ENCODE assay signal across 9 cellular contexts in the genomic region with DNA sequence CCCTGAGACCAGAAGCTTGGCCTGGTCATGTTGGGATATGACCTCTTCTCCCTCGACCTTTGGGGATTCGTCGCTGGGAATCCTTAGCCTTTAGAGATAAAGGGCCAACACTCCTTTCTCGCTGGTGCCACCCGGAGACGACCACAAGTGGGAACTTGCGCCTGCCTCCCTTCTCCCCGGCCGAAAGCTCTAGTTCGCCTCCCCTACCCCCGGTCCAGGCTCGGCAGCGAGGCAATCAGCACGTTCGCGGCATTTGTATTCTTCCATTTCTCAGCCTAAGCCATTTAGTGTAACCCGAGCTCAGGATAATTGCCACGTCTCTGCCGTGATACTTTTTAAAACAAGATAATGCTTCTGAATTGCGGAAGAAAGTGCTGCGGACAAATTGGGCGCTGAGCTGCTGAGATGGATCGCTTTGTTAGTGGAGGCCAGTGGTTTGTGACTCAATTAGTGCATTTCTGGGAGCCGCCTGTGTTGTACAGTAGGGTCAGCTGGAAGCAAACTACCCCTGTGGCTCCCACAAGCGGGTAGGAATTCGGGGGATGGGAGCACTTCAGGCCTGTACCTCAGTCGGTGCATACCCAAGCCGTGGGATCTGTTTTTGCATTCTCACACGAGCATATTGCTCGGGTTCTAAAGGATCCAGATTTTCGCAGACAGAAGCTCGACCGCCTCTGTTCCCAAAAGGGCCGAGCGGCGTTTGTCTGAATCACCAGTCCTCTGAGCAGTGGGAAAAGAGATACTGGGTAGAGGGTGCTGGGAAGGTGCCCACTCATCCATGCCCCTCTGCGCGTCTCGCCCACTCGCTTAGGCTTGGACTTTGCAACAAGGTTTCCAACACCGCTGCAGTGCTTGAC. TPM values are rescaled to one million over a fixed set of nuclear protein-coding genes. Genes with fewer than 3 reads are reported as not detected.
DNase-seq lines count a peak whose midpoint lies in the region; ATAC-seq and TF ChIP-seq lines count a peak whose summit lies in the region.
"Had no signal": no experiment of that assay in that cellular context is flagged by ENCODE, and none has a peak within 500 bp of the region (broad histone marks: within the 10 kb centered on the region; RNA-seq: fewer than 3 reads in every experiment).

No MANE protein-coding gene starts in this region.

- in situ Hi-C loops in HAP-1 (cut with MboI; ENCODE audit: low sequenced_read_pairs): loop anchor here (10.0 kb wide), 1 partner anchor 69 kb away; the partner anchor contains the start of gene SIX4

- H3K36me3 ChIP-seq in esophagus (ENCODE audit: control insufficient read depth in 2 of 2, insufficient read depth in 2 of 2, low read length in 1 of 2) (no peaks in the 10 kb centered on the region), HAP-1 (replicated peaks) (no peaks in the 10 kb centered on the region), body of pancreas (replicated peaks in 1 of 2; ENCODE audit: insufficient read depth in 1 of 2, low read depth in 2 of 2) (no peaks in the 10 kb centered on the region)
- H3K36me3 ChIP-seq: SJSA1 had no signal

- no peak for ATAC-seq in body of pancreas

- no peak for TF ChIP-seq POLR2A in body of pancreas (IDR thresholded peaks at IDR 0.05)

- H3K4me3 ChIP-seq in esophagus (ENCODE audit: low read depth in 1 of 2, low read length in 2 of 2) (peak overlapping the region; percentile 58 to 64), skeletal muscle cell (ENCODE audit: low read depth, low read length) (peak overlapping the region; percentile 79), HAP-1 (no peak overlapping the region), body of pancreas (peak overlapping the region in 1 of 2 donors; percentile 67)

- peaks cover 3 to 44% of the 10 kb centered on the region in 2 donors for H3K27me3 ChIP-seq in esophagus (ENCODE audit: control insufficient read depth in 1 of 2, insufficient read depth in 2 of 2, low read length in 2 of 2)
- H3K27me3 ChIP-seq in HAP-1 (ENCODE audit: low read depth): no peaks in the 10 kb centered on the region
- peaks cover 5 to 38% of the 10 kb centered on the region in 2 donors for H3K27me3 ChIP-seq in body of pancreas
- H3K27me3 ChIP-seq: SJSA1 had no signal

- H3K27ac ChIP-seq in esophagus (ENCODE audit: low read depth in 2 of 2, low read length in 1 of 2) (no peak overlapping the region), body of pancreas (no peak overlapping the region)

- intact Hi-C loops in body of pancreas (cut with DNase I): no loop called here

- DNase-seq in NCI-H2227 (lab: John Stamatoyannopoulos, UW; ENCODE audit: unreplicated experiment) (peak; percentile 41), NCI-H2227 treated with DMSO at 0.1 percent for 48 hours (lab: John Stamatoyannopoulos, UW) (no peak), NCI-H748 treated with DMSO at 0.1 percent for 48 hours (lab: John Stamatoyannopoulos, UW) (peak; percentile 86), skeletal muscle cell (ENCODE audit: low read depth) (peak; percentile 32), HAP-1 (ENCODE audit: low spot score in 2 of 2) (no peak), HT-29 (ENCODE audit: low spot score) (no peak), body of pancreas (no peak)

- peaks cover 0 to 2% of the 10 kb centered on the region in 2 donors for H3K9me3 ChIP-seq in esophagus (ENCODE audit: control insufficient read depth in 2 of 2, insufficient read depth in 1 of 2, low read depth in 1 of 2, low read length in 1 of 2)
- no peaks in the 10 kb centered on the region for H3K9me3 ChIP-seq in HAP-1
- H3K9me3 ChIP-seq in body of pancreas: no peaks in the 10 kb centered on the region
- H3K9me3 ChIP-seq: SJSA1 had no signal

- H3K4me1 ChIP-seq in esophagus (ENCODE audit: control insufficient read depth in 2 of 2, insufficient read depth in 2 of 2, low read length in 1 of 2) (peaks cover 3 to 14% of the 10 kb centered on the region in 2 donors), HAP-1 (peaks cover 19% of the 10 kb centered on the region), body of pancreas (peaks cover 39% of the 10 kb centered on the region)

- WGBS in esophagus, 2 donors: 25 to 28% methylated on average over 41 of the region's 41 CpGs
- 21 to 23% methylated on average over 37 to 41 of the region's 41 CpGs for WGBS in body of pancreas, 2 donors

- no peak for TF ChIP-seq CTCF in body of pancreas (IDR thresholded peaks at IDR 0.05)

RNA-seq across cellular contexts. Expression of gene SIX1, which starts 6.8 kb away (rescaled TPM):
- under 1 TPM in 1 of 2 donors, not detected in 1; 0.04 TPM for polyA plus RNA-seq in esophagus
- 0.05 TPM in 1 of 2 replicates, not detected in the other for total RNA-seq in HT-29 (2014; rRNA removed; shearing (Covaris generic))
- total RNA-seq in body of pancreas: under 1 TPM in 1 of 2 donors, not detected in 1; 0.33 TPM

Comparison
In these comparisons a context has a peak if more than half of its experiments do, and no peak if none do; other contexts are left out.
1. DNase-seq: peak in NCI-H2227 (single experiment), NCI-H748 treated with DMSO at 0.1 percent for 48 hours (single experiment) and skeletal muscle cell (single experiment); none in NCI-H2227 treated with DMSO at 0.1 percent for 48 hours (single experiment), HAP-1 (0 of 2), HT-29 (single experiment) and body of pancreas (0 of 4).